ENCODE assay signal across 11 cellular contexts in the genomic region with DNA sequence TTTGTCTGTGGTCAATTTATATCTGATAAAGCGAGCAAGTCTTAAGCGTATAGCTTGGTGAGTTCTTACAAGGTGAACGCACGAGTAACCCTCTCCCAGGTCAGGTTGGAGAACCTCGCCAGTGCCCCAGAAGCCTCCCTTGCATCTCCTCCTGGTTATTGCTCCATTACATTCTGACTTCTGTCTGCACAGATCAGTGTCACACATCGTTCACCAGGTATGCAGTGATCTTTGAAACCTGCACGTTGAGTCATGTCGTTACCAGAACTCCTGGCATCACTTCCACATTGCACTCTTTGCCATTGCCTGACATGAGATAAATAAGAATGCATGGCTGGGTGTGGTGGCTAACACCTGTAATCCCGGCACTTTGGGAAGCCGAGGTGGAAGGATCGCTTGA. TPM values are rescaled to one million over a fixed set of nuclear protein-coding genes. Genes with fewer than 3 reads are reported as not detected.
A peak's percentile ranks its signal among the peaks of the same experiment; 100 is the strongest.
DNase-seq lines count a peak whose midpoint lies in the region; ATAC-seq and TF ChIP-seq lines count a peak whose summit lies in the region.
"Had no signal": no experiment of that assay in that cellular context is flagged by ENCODE, and none has a peak within 500 bp of the region (broad histone marks: within the 10 kb centered on the region; RNA-seq: fewer than 3 reads in every experiment).

No MANE protein-coding gene starts in this region.

- peak overlapping the region; percentile 4 for H3K27ac ChIP-seq in upper lobe of right lung

- H3K4me1 ChIP-seq in upper lobe of right lung = peaks cover 13% of the 10 kb centered on the region

- H3K36me3 ChIP-seq in upper lobe of right lung = no peaks in the 10 kb centered on the region

- DNase-seq in activated T-cell treated with anti-CD3 and anti-CD28 coated beads, Interleukin-2, amount 50 U/mL, for 72 hours = peak; percentile 8 to 14
- DNase-seq in activated T-cell treated with anti-CD3 and anti-CD28 coated beads for 4 hours (no peak), epithelial cell of proximal tubule (ENCODE audit: low read depth) (peak; percentile 84), upper lobe of right lung (no peak), NCI-H1048 (lab: John Stamatoyannopoulos, UW) (no peak), GOT3 (lab: John Stamatoyannopoulos, UW) (no peak)
- DNase-seq: activated gamma-delta T cell treated with Interleukin-2 at 50 U/mL for 16 hours, head of caudate nucleus, midbrain had no signal

- H3K4me1 Mint-ChIP-seq in activated T-cell treated with anti-CD3 and anti-CD28 coated beads, Interleukin-2, amount 50 U/mL, for 72 hours (ENCODE audit: low read depth) = peaks cover 44% of the 10 kb centered on the region

- peaks cover 0 to 2% of the 10 kb centered on the region in 2 donors for H3K36me3 Mint-ChIP-seq in activated T-cell treated with anti-CD3 and anti-CD28 coated beads, Interleukin-2, amount 50 U/mL, for 72 hours (ENCODE audit: insufficient read depth in 2 of 2)

- H3K4me3 Mint-ChIP-seq in activated T-cell treated with anti-CD3 and anti-CD28 coated beads, Interleukin-2, amount 50 U/mL, for 72 hours = peak overlapping the region; percentile 53 to 79

- H3K4me3 ChIP-seq in epithelial cell of proximal tubule (ENCODE audit: low read depth, low read length) (peak overlapping the region; percentile 0), upper lobe of right lung (no peak overlapping the region)

- no peaks in the 10 kb centered on the region for H3K9me3 Mint-ChIP-seq in activated T-cell treated with anti-CD3 and anti-CD28 coated beads, Interleukin-2, amount 50 U/mL, for 72 hours

- peaks cover 29% of the 10 kb centered on the region for H3K27me3 Mint-ChIP-seq in activated T-cell treated with anti-CD3 and anti-CD28 coated beads, Interleukin-2, amount 50 U/mL, for 72 hours (ENCODE audit: low read depth)

- H3K27ac Mint-ChIP-seq in activated T-cell treated with anti-CD3 and anti-CD28 coated beads, Interleukin-2, amount 50 U/mL, for 72 hours = no peak overlapping the region

- H3K9me3 ChIP-seq in upper lobe of right lung = no peaks in the 10 kb centered on the region

- peak; percentile 26 to 30 for ATAC-seq in activated T-cell treated with anti-CD3 and anti-CD28 coated beads, Interleukin-2, amount 50 U/mL, for 72 hours (replicated peaks in 1 of 2)
- peak; percentile 53 for ATAC-seq in HG03175 (IDR thresholded peaks at IDR 0.05; ENCODE audit: unreplicated experiment)
- ATAC-seq in upper lobe of right lung = no peak
- no peak for ATAC-seq in HG02623 (IDR thresholded peaks at IDR 0.05; ENCODE audit: unreplicated experiment)

- intact Hi-C loops in upper lobe of right lung (cut with DNase I) = no loop called here

- no peaks in the 10 kb centered on the region for H3K27me3 ChIP-seq in upper lobe of right lung

- TF ChIP-seq CTCF in epithelial cell of proximal tubule (conservative IDR thresholded peaks at IDR 0.05; ENCODE audit: low read depth, low read length) (no peak), upper lobe of right lung (IDR thresholded peaks at IDR 0.05) (no peak)

RNA-seq across cellular contexts. Expression of a gene that starts 44.2 kb away (rescaled TPM):
- 10 to 100 TPM; 10.0 to 10.6 TPM for total RNA-seq in activated T-cell treated with anti-CD3 and anti-CD28 coated beads, Interleukin-2, amount 50 U/mL, for 72 hours
- 191 and 430 TPM in 2 replicates for total RNA-seq in epithelial cell of proximal tubule
- total RNA-seq in upper lobe of right lung = 40.8 TPM

Comparison
In these comparisons a context has a peak if more than half of its experiments do, and no peak if none do; other contexts are left out.
1. DNase-seq: peak in activated T-cell treated with anti-CD3 and anti-CD28 coated beads, Interleukin-2, amount 50 U/mL, for 72 hours (2 of 2) and epithelial cell of proximal tubule (single experiment); none in activated T-cell treated with anti-CD3 and anti-CD28 coated beads for 4 hours (single experiment), upper lobe of right lung (single experiment), NCI-H1048 (single experiment) and GOT3 (single experiment).
2. ATAC-seq: peak in activated T-cell treated with anti-CD3 and anti-CD28 coated beads, Interleukin-2, amount 50 U/mL, for 72 hours (2 of 2) and HG03175 (single experiment); none in upper lobe of right lung (single experiment) and HG02623 (single experiment).